7 cellular contexts compared by ENCODE assay signal in genomic region chr6:108565091-108565766, GRCh38. TPM values are rescaled to one million over a fixed set of nuclear protein-coding genes. Genes with fewer than 3 reads are reported as not detected.
A peak's percentile ranks its signal among the peaks of the same experiment; 100 is the strongest.
DNase-seq lines count a peak whose midpoint lies in the region; ATAC-seq and TF ChIP-seq lines count a peak whose summit lies in the region.

No MANE protein-coding gene starts in this region.

- H3K9me3 Mint-ChIP-seq in MCF 10A (ENCODE audit: unreplicated experiment) = no peaks in the 10 kb centered on the region

- no peaks in the 10 kb centered on the region for H3K27me3 Mint-ChIP-seq in MCF 10A (ENCODE audit: insufficient read depth, unreplicated experiment)

- intact Hi-C loops in MCF 10A (cut with micrococcal nuclease) = loop anchor here (2.0 kb wide), 1 partner anchor 58 kb away; no protein-coding TSS in a partner anchor

- CTCF ChIA-PET in MCF 10A (lab: Yijun Ruan, JAX) = interaction anchor here (0.6 to 1.9 kb wide), 6 partner anchors 8 to 272 kb away, joined by 3 to 6 read pairs (median 4); no protein-coding TSS in a partner anchor

- peak overlapping the region; percentile 83 for H3K27ac Mint-ChIP-seq in MCF 10A (ENCODE audit: low read depth, unreplicated experiment)

- TF ChIP-seq CTCF in MCF 10A (IDR thresholded peaks at IDR 0.05; ENCODE audit: unreplicated experiment) (no peak), omental fat pad (IDR thresholded peaks at IDR 0.05) (no peak)

- peaks cover 29% of the 10 kb centered on the region for H3K4me1 Mint-ChIP-seq in MCF 10A (ENCODE audit: insufficient read depth, unreplicated experiment)

- POLR2A ChIA-PET in MCF 10A (lab: Yijun Ruan, JAX) = interaction anchor here (0.7 to 2.9 kb wide), 18 partner anchors 9 to 328 kb away, joined by 3 to 17 read pairs (median 6); no protein-coding TSS in a partner anchor

- H3K36me3 Mint-ChIP-seq in MCF 10A (ENCODE audit: insufficient read depth, unreplicated experiment) = peaks cover 86% of the 10 kb centered on the region

- ATAC-seq in GM18868 (IDR thresholded peaks at IDR 0.05; ENCODE audit: unreplicated experiment) (peak; percentile 76), HG02571 (IDR thresholded peaks at IDR 0.05; ENCODE audit: unreplicated experiment) (peak; percentile 45), omental fat pad (ENCODE audit: low FRiP score) (peak; percentile 2)

- DNase-seq in NCI-H2029 (lab: John Stamatoyannopoulos, UW) = peak; percentile 18
- no peak for DNase-seq in MCF 10A (ENCODE audit: unreplicated experiment)
- no peak for DNase-seq in omental fat pad (ENCODE audit: low spot score)
- DNase-seq in NCI-H345 (lab: John Stamatoyannopoulos, UW) = no peak
- DNase-seq in pons (ENCODE audit: low spot score) = no peak

- BruUV-seq in MCF 10A (replicated peaks; lab: Mats Ljungman, UMichigan) = no TSS peak

- H3K4me3 Mint-ChIP-seq in MCF 10A (ENCODE audit: unreplicated experiment) = peak overlapping the region; percentile 90

RNA-seq across cellular contexts. Expression of gene FOXO3, which starts 4.5 kb away (rescaled TPM):
- total RNA-seq in MCF 10A (2022) (51.9 and 53.0 TPM in 2 replicates), omental fat pad (100 to 1,000 TPM in 3 of 4 donors, 10 to 100 TPM in 1; 92.9 to 129 (median 113) TPM)

Comparison
In these comparisons a context has a peak if more than half of its experiments do, and no peak if none do; other contexts are left out.
1. ATAC-seq: peak in every context shown above with its lines; median percentile 76 in GM18868; 45 in HG02571; 2 in omental fat pad.